Comparison of ENCODE assay signal across 36 cellular contexts in genomic region chr16:79645701-79646100, GRCh38. TPM values are rescaled to one million over a fixed set of nuclear protein-coding genes. Genes with fewer than 3 reads are reported as not detected.
"Had no signal": no experiment of that assay in that cellular context is flagged by ENCODE, and none has a peak within 500 bp of the region (broad histone marks: within the 10 kb centered on the region; RNA-seq: fewer than 3 reads in every experiment).

No MANE protein-coding gene starts in this region.

- DNase-seq: activated CD4-positive, alpha-beta T cell treated with anti-CD3 and anti-CD28 coated beads for 36 hours; activated CD4-positive, alpha-beta T cell treated with anti-CD3 and anti-CD28 coated beads, Interleukin-2, amount 10 ng/mL, durations not matched to agents 7 days and 5 days; activated CD4-positive, alpha-beta T cell treated with anti-CD3 and anti-CD28 coated beads, Interleukin-2, amount 50 U/mL, for 48 hours; activated CD8-positive, alpha-beta T cell treated with anti-CD3 and anti-CD28 coated beads, Interleukin-2, amount 10 ng/mL, durations not matched to agents 7 days and 5 days; activated gamma-delta T cell; activated naive CD4-positive, alpha-beta T cell treated with Interleukin-2 at 50 U/mL for 16 hours; activated naive CD8-positive, alpha-beta T cell treated with anti-CD3 and anti-CD28 coated beads, Interleukin-2, amount 10 ng/mL, durations not matched to agents 7 days and 5 days; activated T-cell treated with anti-CD3 and anti-CD28 coated beads, Interleukin-2, amount 50 U/mL, for 24 hours; amygdala; body of pancreas; caudate nucleus; NCI-H1092 treated with DMSO at 0.1 percent for 48 hours; NCI-H146; NCI-H187; NCI-H2029 treated with DMSO at 0.1 percent for 48 hours; NCI-H2107; NCI-H2171; NCI-H510A; NCI-H526; NCI-H748 treated with DMSO at 0.1 percent for 48 hours; NK-92 treated with Interleukin-12 subunit alpha and Interleukin-12 subunit beta, amount 100 ng/mL, for 24 hours; PC-9; Right ventricle myocardium superior; SK-N-SH had no signal

- H3K9me3 ChIP-seq: ascending aorta, body of pancreas, SK-N-SH had no signal

- H3K9ac ChIP-seq: KMS-11, SK-N-SH had no signal

- H3K9me3 Mint-ChIP-seq: activated CD4-positive, alpha-beta T cell treated with anti-CD3 and anti-CD28 coated beads, Interleukin-2, amount 10 ng/mL, durations not matched to agents 7 days and 5 days; activated naive CD4-positive, alpha-beta T cell treated with anti-CD3 and anti-CD28 coated beads, Interleukin-2, amount 50 U/mL, for 24 hours; activated naive CD8-positive, alpha-beta T cell treated with anti-CD3 and anti-CD28 coated beads, Interleukin-2, amount 10 ng/mL, durations not matched to agents 7 days and 5 days; activated T-cell treated with anti-CD3 and anti-CD28 coated beads, Interleukin-2, amount 50 U/mL, for 24 hours; activated T-helper 2 cell treated with anti-CD3 and anti-CD28 coated beads, Interferon-gamma antibody, Interleukin-2, Interleukin-4, amounts not matched to agents 10 μg/mL and 5 μg/mL and 100 μg/mL, durations not matched to agents 14 hours and 24 hours and 36 hours; T-helper 2 cell treated with Interferon-gamma antibody and Interleukin-4, amounts not matched to agents 5 μg/mL and 100 μg/mL, for 36 hours; WTC11 had no signal

- FAIRE-seq: bronchial epithelial cell, RCC 7860 had no signal

- H3K4me1 ChIP-seq: ascending aorta, body of pancreas had no signal

- ATAC-seq: activated CD4-positive, alpha-beta T cell treated with anti-CD3 and anti-CD28 coated beads for 36 hours; activated CD4-positive, CD25-positive, alpha-beta regulatory T cell treated with anti-CD3 and anti-CD28 coated beads, Interleukin-2, amount 50 U/mL, for 24 hours; activated CD8-positive, alpha-beta T cell treated with anti-CD3 and anti-CD28 coated beads, Interleukin-2, amount 10 ng/mL, durations not matched to agents 7 days and 5 days; body of pancreas; WTC11 had no signal

- H3K4me3 Mint-ChIP-seq: activated CD4-positive, alpha-beta T cell treated with anti-CD3 and anti-CD28 coated beads for 36 hours; activated CD4-positive, alpha-beta T cell treated with anti-CD3 and anti-CD28 coated beads, Interleukin-2, amount 10 ng/mL, durations not matched to agents 7 days and 5 days; activated CD8-positive, alpha-beta T cell treated with anti-CD3 and anti-CD28 coated beads, Interleukin-2, amount 10 ng/mL, durations not matched to agents 7 days and 5 days; activated naive CD4-positive, alpha-beta T cell treated with anti-CD3 and anti-CD28 coated beads, Interleukin-2, amount 50 U/mL, for 24 hours; activated naive CD8-positive, alpha-beta T cell treated with anti-CD3 and anti-CD28 coated beads, Interleukin-2, amount 10 ng/mL, durations not matched to agents 7 days and 5 days; activated T-cell treated with anti-CD3 and anti-CD28 coated beads, Interleukin-2, amount 50 U/mL, for 24 hours; T-helper 1 cell treated with Interleukin-12 subunit alpha and Interleukin-12 subunit beta and Interleukin-4 antibody, amounts not matched to agents 30 μg/mL and 1 μg/mL, for 36 hours; T-helper 2 cell treated with Interferon-gamma antibody and Interleukin-4, amounts not matched to agents 5 μg/mL and 100 μg/mL, for 36 hours; WTC11 had no signal

- H3K27me3 ChIP-seq: ascending aorta, body of pancreas had no signal

- H3K36me3 ChIP-seq: ascending aorta had no signal

- H3K27ac ChIP-seq: ascending aorta, body of pancreas, KMS-11, PC-9, RWPE1 had no signal

- H3K36me3 Mint-ChIP-seq: activated naive CD4-positive, alpha-beta T cell treated with anti-CD3 and anti-CD28 coated beads, Interleukin-2, amount 50 U/mL, for 24 hours; activated naive CD8-positive, alpha-beta T cell treated with anti-CD3 and anti-CD28 coated beads, Interleukin-2, amount 10 ng/mL, durations not matched to agents 7 days and 5 days; WTC11 had no signal

- H3K4me2 ChIP-seq: KMS-11, PC-9, SK-N-SH had no signal

- H2AFZ ChIP-seq: PC-9 had no signal

- H3K27ac Mint-ChIP-seq: activated CD4-positive, alpha-beta T cell treated with anti-CD3 and anti-CD28 coated beads for 36 hours; activated CD4-positive, alpha-beta T cell treated with anti-CD3 and anti-CD28 coated beads, Interleukin-2, amount 10 ng/mL, durations not matched to agents 7 days and 5 days; activated CD8-positive, alpha-beta T cell treated with anti-CD3 and anti-CD28 coated beads, Interleukin-2, amount 10 ng/mL, durations not matched to agents 7 days and 5 days; activated naive CD8-positive, alpha-beta T cell treated with anti-CD3 and anti-CD28 coated beads, Interleukin-2, amount 10 ng/mL, durations not matched to agents 7 days and 5 days; activated T-cell treated with anti-CD3 and anti-CD28 coated beads, Interleukin-2, amount 50 U/mL, for 24 hours; activated T-helper 2 cell treated with anti-CD3 and anti-CD28 coated beads, Interferon-gamma antibody, Interleukin-2, Interleukin-4, amounts not matched to agents 10 μg/mL and 5 μg/mL and 100 μg/mL, durations not matched to agents 14 hours and 24 hours and 36 hours; T-helper 1 cell treated with Interleukin-12 subunit alpha and Interleukin-12 subunit beta and Interleukin-4 antibody, amounts not matched to agents 30 μg/mL and 1 μg/mL, for 36 hours; T-helper 2 cell treated with Interferon-gamma antibody and Interleukin-4, amounts not matched to agents 5 μg/mL and 100 μg/mL, for 36 hours; WTC11 had no signal

- H3K4me3 ChIP-seq: ascending aorta, body of pancreas, PC-9 had no signal

RNA-seq across cellular contexts. Expression of gene MAF, which starts 45.2 kb away (rescaled TPM):
- total RNA-seq: OCI-LY7, PC-9 had no signal
